ENCODE assay signal across 8 cellular contexts in the genomic region with DNA sequence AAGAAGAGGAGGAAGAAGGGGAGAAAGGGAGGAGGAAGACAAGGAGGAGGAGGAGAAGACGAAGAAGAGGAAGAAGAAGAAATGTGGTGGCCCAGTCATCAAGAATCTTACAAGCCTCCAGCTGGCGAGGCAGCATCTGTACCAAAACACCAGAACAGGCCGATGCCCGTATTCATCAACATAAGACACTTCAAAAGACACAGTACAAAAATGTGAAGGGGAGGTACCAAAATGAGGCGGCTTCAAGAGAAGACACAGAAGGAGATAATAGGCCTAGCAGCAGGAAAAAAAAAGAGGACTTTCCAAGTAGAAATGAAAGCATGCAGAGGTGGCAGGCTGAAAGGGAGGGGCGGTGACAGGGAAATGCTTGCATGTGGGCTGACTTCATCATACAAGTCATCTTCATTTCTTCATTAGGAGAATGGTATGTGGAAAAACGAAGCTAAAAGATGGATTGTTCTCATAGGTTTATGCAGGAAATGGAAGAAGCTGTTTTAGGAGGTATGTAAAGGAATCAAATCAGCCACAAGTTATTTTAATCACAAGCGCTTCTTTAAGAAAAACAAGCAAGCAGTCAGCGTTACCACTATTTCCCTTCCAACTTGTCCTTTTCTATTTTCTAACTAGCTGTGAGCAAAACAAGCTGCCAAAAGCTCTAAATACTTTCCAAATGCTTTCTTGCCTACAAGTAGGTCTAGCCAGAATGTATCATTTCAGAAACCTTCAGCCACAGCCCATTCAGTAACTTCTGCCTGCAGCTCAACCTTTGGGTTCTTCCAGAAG.
DNase-seq lines count a peak whose midpoint lies in the region; ATAC-seq and TF ChIP-seq lines count a peak whose summit lies in the region.

No MANE protein-coding gene starts in this region.

- peaks cover 27% of the 10 kb centered on the region for H3K36me3 Mint-ChIP-seq in stimulated activated memory B cell treated with anti-CD40 and anti-IgM and Interleukin-4, amounts not matched to agents 10 μg/mL and 1 μg/mL and 100 μg/mL, for 72 hours

- peak; percentile 71 for DNase-seq in activated effector memory CD4-positive, alpha-beta T cell treated with anti-CD3 and anti-CD28 coated beads, Interleukin-2, amount 50 U/mL, for 16 hours
- DNase-seq in activated effector memory CD4-positive, alpha-beta T cell treated with Interleukin-2 at 50 U/mL for 16 hours = no peak
- peak; percentile 86 for DNase-seq in astrocyte of the spinal cord (ENCODE audit: low read depth, low spot score)
- no peak for DNase-seq in lung (ENCODE audit: low spot score)
- DNase-seq in SIG-M5 (lab: John Stamatoyannopoulos, UW) = no peak

- TF ChIP-seq CTCF in astrocyte of the spinal cord (IDR thresholded peaks at IDR 0.05; ENCODE audit: low read depth, low read length) = no peak
- no peak for TF ChIP-seq CTCF in lung (IDR thresholded peaks at IDR 0.05; ENCODE audit: control extremely low read depth, extremely low read depth)

- H3K27me3 ChIP-seq in lung (ENCODE audit: control insufficient read depth, insufficient read depth) = no peaks in the 10 kb centered on the region

- no peaks in the 10 kb centered on the region for H3K9me3 ChIP-seq in lung (ENCODE audit: control insufficient read depth in 2 of 2, insufficient read depth in 1 of 2, low read length in 1 of 2)

- peak overlapping the region; percentile 65 for H3K4me3 Mint-ChIP-seq in stimulated activated memory B cell treated with anti-CD40 and anti-IgM and Interleukin-4, amounts not matched to agents 10 μg/mL and 1 μg/mL and 100 μg/mL, for 72 hours

- WGBS in lung, 2 donors = 51 to 52% methylated on average over 9 of the region's 9 CpGs

- H3K27ac ChIP-seq in lung (ENCODE audit: low read depth in 1 of 2, low read length in 1 of 2) = peak overlapping the region; percentile 69 to 71

- H3K36me3 ChIP-seq in lung (ENCODE audit: control insufficient read depth in 2 of 2, insufficient read depth in 2 of 2, low read length in 2 of 2) = peaks cover 0 to 8% of the 10 kb centered on the region in 2 donors

- ATAC-seq in lung (ENCODE audit: insufficient read depth, low FRiP score) (no peak), GM21423 (IDR thresholded peaks at IDR 0.05; ENCODE audit: unreplicated experiment) (no peak), GM18868 (IDR thresholded peaks at IDR 0.05; ENCODE audit: unreplicated experiment) (no peak)
- peak; percentile 61 for ATAC-seq in stimulated activated memory B cell treated with anti-CD40 and anti-IgM and Interleukin-4, amounts not matched to agents 10 μg/mL and 1 μg/mL and 100 μg/mL, for 72 hours

- H3K4me1 ChIP-seq in lung (ENCODE audit: control insufficient read depth in 2 of 2, insufficient read depth in 2 of 2, low read length in 2 of 2) = peaks cover 2 to 6% of the 10 kb centered on the region in 2 donors

- no peaks in the 10 kb centered on the region for H3K9me3 Mint-ChIP-seq in stimulated activated memory B cell treated with anti-CD40 and anti-IgM and Interleukin-4, amounts not matched to agents 10 μg/mL and 1 μg/mL and 100 μg/mL, for 72 hours

- H3K4me3 ChIP-seq in astrocyte of the spinal cord (ENCODE audit: low read depth, low read length) = peak overlapping the region; percentile 4
- no peak overlapping the region for H3K4me3 ChIP-seq in lung

- H3K27me3 Mint-ChIP-seq in stimulated activated memory B cell treated with anti-CD40 and anti-IgM and Interleukin-4, amounts not matched to agents 10 μg/mL and 1 μg/mL and 100 μg/mL, for 72 hours = no peaks in the 10 kb centered on the region

- peaks cover 38% of the 10 kb centered on the region for H3K4me1 Mint-ChIP-seq in stimulated activated memory B cell treated with anti-CD40 and anti-IgM and Interleukin-4, amounts not matched to agents 10 μg/mL and 1 μg/mL and 100 μg/mL, for 72 hours

- H3K27ac Mint-ChIP-seq in stimulated activated memory B cell treated with anti-CD40 and anti-IgM and Interleukin-4, amounts not matched to agents 10 μg/mL and 1 μg/mL and 100 μg/mL, for 72 hours = peak overlapping the region; percentile 80

- in situ Hi-C loops in astrocyte of the spinal cord (cut with HindIII; ENCODE audit: low sequenced_read_pairs) = no loop called here

Comparison
In these comparisons a context has a peak if more than half of its experiments do, and no peak if none do; other contexts are left out.
1. DNase-seq: peak in activated effector memory CD4-positive, alpha-beta T cell treated with anti-CD3 and anti-CD28 coated beads, Interleukin-2, amount 50 U/mL, for 16 hours (single experiment) and astrocyte of the spinal cord (single experiment); none in activated effector memory CD4-positive, alpha-beta T cell treated with Interleukin-2 at 50 U/mL for 16 hours (single experiment), lung (single experiment) and SIG-M5 (single experiment).